Comparison of ENCODE assay signal across 1 cellular context in genomic region chr2:219498280-219499057, GRCh38.
A peak's percentile ranks its signal among the peaks of the same experiment; 100 is the strongest.
TF ChIP-seq lines count a peak whose summit lies in the region.

GMPPA (plus strand) TSS chr2:219498891; CDS start chr2:219499976, 1,085 bp downstream.

TF ChIP-seq in HepG2, 621 proteins besides CTCF, POLR2A, EP300 and RAD21 (continued from another document and continues in another):
- TF ChIP-seq, protein P1, sequence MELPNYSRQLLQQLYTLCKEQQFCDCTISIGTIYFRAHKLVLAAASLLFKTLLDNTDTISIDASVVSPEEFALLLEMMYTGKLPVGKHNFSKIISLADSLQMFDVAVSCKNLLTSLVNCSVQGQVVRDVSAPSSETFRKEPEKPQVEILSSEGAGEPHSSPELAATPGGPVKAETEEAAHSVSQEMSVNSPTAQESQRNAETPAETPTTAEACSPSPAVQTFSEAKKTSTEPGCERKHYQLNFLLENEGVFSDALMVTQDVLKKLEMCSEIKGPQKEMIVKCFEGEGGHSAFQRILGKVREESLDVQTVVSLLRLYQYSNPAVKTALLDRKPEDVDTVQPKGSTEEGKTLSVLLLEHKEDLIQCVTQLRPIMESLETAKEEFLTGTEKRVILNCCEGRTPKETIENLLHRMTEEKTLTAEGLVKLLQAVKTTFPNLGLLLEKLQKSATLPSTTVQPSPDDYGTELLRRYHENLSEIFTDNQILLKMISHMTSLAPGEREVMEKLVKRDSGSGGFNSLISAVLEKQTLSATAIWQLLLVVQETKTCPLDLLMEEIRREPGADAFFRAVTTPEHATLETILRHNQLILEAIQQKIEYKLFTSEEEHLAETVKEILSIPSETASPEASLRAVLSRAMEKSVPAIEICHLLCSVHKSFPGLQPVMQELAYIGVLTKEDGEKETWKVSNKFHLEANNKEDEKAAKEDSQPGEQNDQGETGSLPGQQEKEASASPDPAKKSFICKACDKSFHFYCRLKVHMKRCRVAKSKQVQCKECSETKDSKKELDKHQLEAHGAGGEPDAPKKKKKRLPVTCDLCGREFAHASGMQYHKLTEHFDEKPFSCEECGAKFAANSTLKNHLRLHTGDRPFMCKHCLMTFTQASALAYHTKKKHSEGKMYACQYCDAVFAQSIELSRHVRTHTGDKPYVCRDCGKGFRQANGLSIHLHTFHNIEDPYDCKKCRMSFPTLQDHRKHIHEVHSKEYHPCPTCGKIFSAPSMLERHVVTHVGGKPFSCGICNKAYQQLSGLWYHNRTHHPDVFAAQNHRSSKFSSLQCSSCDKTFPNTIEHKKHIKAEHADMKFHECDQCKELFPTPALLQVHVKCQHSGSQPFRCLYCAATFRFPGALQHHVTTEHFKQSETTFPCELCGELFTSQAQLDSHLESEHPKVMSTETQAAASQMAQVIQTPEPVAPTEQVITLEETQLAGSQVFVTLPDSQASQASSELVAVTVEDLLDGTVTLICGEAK (IDR thresholded peaks at IDR 0.05): no peak
- TF ChIP-seq, protein P1 (CRISPR knock-in tag; IDR thresholded peaks at IDR 0.05): peak; percentile 89
- 0 out of 2 replicates have a peak, but pooled peaks have one; percentile 43 for TF ChIP-seq HNRNPL (IDR thresholded peaks at IDR 0.05; ENCODE audit: low read depth, low read length)
- no peak for TF ChIP-seq RBM22 (optimal IDR thresholded peaks at IDR 0.05; ENCODE audit: low read length)
- TF ChIP-seq NFRKB (IDR thresholded peaks at IDR 0.05): no peak
- peak; percentile 10; the same call in 1 of the 2 replicates for TF ChIP-seq ZNF280B (CRISPR knock-in tag; IDR thresholded peaks at IDR 0.05; ENCODE audit: borderline replicate concordance)
- 0 out of 2 replicates have a peak, but pooled peaks have one; percentile 0 for TF ChIP-seq MAFF (IDR thresholded peaks at IDR 0.05; ENCODE audit: low read depth, low read length)
- TF ChIP-seq FOXO1 (CRISPR knock-in tag; IDR thresholded peaks at IDR 0.05): no peak
- 0 out of 2 replicates have a peak, but pooled peaks have one; percentile 48 for TF ChIP-seq KLF6 (CRISPR knock-in tag; IDR thresholded peaks at IDR 0.05)
- no peak; the same call in 1 of the 2 replicates for TF ChIP-seq ZNF788 (CRISPR knock-in tag; IDR thresholded peaks at IDR 0.05; ENCODE audit: borderline replicate concordance)
- TF ChIP-seq ZKSCAN5 (CRISPR knock-in tag; IDR thresholded peaks at IDR 0.05): no peak
- no peak for TF ChIP-seq TOE1 (CRISPR knock-in tag; IDR thresholded peaks at IDR 0.05)
- TF ChIP-seq MIER2 (CRISPR knock-in tag; IDR thresholded peaks at IDR 0.05): peak; percentile 11; the same call in 1 of the 2 replicates
- TF ChIP-seq RFX3 (CRISPR knock-in tag; IDR thresholded peaks at IDR 0.05): no peak
- peak; percentile 39 for TF ChIP-seq YY1 (IDR thresholded peaks at IDR 0.05; ENCODE audit: insufficient read depth, insufficient replicate concordance, low read depth, low read length)
- peak; percentile 86; the same call in 1 of the 2 replicates for TF ChIP-seq ZFP91 (CRISPR knock-in tag; IDR thresholded peaks at IDR 0.05; ENCODE audit: borderline replicate concordance)
- TF ChIP-seq MAFK (conservative IDR thresholded peaks at IDR 0.05 in 1 of 2, IDR thresholded peaks at IDR 0.05 in 1 of 2; ENCODE audit: low read length in 2 of 2): no peak
- peak; percentile 93 for TF ChIP-seq ARID2 (CRISPR knock-in tag; IDR thresholded peaks at IDR 0.05; ENCODE audit: borderline replicate concordance)
- peak; percentile 89 for TF ChIP-seq PTBP1 (IDR thresholded peaks at IDR 0.05; ENCODE audit: low read depth, low read length, poor library complexity, severe bottlenecking)
- no peak for TF ChIP-seq TGIF2 (CRISPR knock-in tag; IDR thresholded peaks at IDR 0.05)
- no peak for TF ChIP-seq ZNF121 (CRISPR knock-in tag; IDR thresholded peaks at IDR 0.05)
- TF ChIP-seq, protein P2, sequence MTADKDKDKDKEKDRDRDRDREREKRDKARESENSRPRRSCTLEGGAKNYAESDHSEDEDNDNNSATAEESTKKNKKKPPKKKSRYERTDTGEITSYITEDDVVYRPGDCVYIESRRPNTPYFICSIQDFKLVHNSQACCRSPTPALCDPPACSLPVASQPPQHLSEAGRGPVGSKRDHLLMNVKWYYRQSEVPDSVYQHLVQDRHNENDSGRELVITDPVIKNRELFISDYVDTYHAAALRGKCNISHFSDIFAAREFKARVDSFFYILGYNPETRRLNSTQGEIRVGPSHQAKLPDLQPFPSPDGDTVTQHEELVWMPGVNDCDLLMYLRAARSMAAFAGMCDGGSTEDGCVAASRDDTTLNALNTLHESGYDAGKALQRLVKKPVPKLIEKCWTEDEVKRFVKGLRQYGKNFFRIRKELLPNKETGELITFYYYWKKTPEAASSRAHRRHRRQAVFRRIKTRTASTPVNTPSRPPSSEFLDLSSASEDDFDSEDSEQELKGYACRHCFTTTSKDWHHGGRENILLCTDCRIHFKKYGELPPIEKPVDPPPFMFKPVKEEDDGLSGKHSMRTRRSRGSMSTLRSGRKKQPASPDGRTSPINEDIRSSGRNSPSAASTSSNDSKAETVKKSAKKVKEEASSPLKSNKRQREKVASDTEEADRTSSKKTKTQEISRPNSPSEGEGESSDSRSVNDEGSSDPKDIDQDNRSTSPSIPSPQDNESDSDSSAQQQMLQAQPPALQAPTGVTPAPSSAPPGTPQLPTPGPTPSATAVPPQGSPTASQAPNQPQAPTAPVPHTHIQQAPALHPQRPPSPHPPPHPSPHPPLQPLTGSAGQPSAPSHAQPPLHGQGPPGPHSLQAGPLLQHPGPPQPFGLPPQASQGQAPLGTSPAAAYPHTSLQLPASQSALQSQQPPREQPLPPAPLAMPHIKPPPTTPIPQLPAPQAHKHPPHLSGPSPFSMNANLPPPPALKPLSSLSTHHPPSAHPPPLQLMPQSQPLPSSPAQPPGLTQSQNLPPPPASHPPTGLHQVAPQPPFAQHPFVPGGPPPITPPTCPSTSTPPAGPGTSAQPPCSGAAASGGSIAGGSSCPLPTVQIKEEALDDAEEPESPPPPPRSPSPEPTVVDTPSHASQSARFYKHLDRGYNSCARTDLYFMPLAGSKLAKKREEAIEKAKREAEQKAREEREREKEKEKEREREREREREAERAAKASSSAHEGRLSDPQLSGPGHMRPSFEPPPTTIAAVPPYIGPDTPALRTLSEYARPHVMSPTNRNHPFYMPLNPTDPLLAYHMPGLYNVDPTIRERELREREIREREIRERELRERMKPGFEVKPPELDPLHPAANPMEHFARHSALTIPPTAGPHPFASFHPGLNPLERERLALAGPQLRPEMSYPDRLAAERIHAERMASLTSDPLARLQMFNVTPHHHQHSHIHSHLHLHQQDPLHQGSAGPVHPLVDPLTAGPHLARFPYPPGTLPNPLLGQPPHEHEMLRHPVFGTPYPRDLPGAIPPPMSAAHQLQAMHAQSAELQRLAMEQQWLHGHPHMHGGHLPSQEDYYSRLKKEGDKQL (CRISPR knock-in tag; IDR thresholded peaks at IDR 0.05; ENCODE audit: low read depth): no peak; the same call in 1 of the 2 replicates
- TF ChIP-seq, protein P3, sequence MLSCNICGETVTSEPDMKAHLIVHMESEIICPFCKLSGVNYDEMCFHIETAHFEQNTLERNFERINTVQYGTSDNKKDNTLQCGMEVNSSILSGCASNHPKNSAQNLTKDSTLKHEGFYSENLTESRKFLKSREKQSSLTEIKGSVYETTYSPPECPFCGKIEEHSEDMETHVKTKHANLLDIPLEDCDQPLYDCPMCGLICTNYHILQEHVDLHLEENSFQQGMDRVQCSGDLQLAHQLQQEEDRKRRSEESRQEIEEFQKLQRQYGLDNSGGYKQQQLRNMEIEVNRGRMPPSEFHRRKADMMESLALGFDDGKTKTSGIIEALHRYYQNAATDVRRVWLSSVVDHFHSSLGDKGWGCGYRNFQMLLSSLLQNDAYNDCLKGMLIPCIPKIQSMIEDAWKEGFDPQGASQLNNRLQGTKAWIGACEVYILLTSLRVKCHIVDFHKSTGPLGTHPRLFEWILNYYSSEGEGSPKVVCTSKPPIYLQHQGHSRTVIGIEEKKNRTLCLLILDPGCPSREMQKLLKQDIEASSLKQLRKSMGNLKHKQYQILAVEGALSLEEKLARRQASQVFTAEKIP (CRISPR knock-in tag; IDR thresholded peaks at IDR 0.05; ENCODE audit: borderline replicate concordance): no peak
- TF ChIP-seq, protein P4, sequence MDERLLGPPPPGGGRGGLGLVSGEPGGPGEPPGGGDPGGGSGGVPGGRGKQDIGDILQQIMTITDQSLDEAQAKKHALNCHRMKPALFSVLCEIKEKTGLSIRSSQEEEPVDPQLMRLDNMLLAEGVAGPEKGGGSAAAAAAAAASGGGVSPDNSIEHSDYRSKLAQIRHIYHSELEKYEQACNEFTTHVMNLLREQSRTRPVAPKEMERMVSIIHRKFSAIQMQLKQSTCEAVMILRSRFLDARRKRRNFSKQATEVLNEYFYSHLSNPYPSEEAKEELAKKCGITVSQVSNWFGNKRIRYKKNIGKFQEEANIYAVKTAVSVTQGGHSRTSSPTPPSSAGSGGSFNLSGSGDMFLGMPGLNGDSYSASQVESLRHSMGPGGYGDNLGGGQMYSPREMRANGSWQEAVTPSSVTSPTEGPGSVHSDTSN (CRISPR knock-in tag; IDR thresholded peaks at IDR 0.05): no peak
- no peak for TF ChIP-seq EZH2 (conservative IDR thresholded peaks at IDR 0.05; ENCODE audit: low read depth, low read length)
- no peak for TF ChIP-seq ZNF234 (CRISPR knock-in tag; conservative IDR thresholded peaks at IDR 0.05)
- peak; percentile 61 for TF ChIP-seq KDM2A (CRISPR knock-in tag; IDR thresholded peaks at IDR 0.05; ENCODE audit: borderline replicate concordance, low read depth)
- no peak for TF ChIP-seq ZNF75D (CRISPR knock-in tag; IDR thresholded peaks at IDR 0.05; ENCODE audit: borderline replicate concordance)
